Comparison of ENCODE assay signal across 1 cellular context in the genomic region with DNA sequence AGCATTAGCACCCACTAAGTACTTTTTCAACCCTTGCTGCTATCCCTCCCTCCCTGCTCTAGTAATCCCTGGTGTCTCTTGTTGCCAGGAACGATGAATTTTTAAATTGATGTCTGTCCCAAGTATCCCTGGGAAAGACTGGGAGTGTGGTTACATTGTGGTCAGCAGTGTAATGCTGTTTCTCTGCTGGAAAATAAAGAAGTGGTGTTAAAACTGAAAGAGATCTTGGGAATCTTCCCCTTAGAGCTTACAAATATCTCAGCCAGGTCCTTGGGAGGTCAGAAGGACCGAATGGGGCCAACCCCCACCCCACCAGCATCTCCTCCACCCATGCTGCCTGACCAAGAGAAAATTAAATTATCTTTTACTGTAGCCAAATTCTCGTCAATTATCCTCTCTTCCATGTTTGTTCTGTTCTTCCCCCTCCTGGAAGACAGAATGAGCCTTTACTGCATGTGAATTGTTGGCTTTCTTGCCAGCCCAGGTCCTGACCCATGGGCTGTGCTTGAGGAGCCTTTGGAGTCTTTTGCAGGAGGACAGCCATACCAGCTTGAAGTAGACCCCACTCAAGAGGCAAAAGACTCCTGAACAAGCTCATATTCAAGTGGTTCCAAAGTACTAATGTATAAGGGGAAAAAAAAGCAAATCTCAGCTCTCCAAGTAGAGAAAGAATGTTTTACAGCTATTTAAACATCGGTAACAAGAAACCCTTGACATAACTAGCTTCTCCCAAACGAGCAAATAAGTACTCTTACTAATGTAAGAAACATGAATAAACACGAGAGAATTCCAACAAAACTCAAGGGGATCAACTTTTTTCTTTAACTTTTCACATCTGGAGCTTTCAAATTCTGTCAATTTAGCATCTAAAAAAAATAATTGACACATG.
TF ChIP-seq lines count a peak whose summit lies in the region.

No MANE protein-coding gene starts in this region.

TF ChIP-seq in IMR-90, 13 proteins besides CTCF, POLR2A, EP300 and RAD21:
- no peak for TF ChIP-seq CHD1 (IDR thresholded peaks at IDR 0.05; ENCODE audit: low read depth, low read length)
- TF ChIP-seq BHLHE40 (IDR thresholded peaks at IDR 0.05; ENCODE audit: low read depth, low read length): no peak
- TF ChIP-seq RCOR1 (IDR thresholded peaks at IDR 0.05; ENCODE audit: insufficient replicate concordance, low read length): no peak
